ENCODE assay signal across 1 cellular context in genomic region chr4:126850286-126850685, GRCh38.
TF ChIP-seq lines count a peak whose summit lies in the region.

No MANE protein-coding gene starts in this region.

TF ChIP-seq in K562, 482 proteins besides CTCF, POLR2A, EP300 and RAD21 (continued from another document and continues in another):
- TF ChIP-seq, protein P1, sequence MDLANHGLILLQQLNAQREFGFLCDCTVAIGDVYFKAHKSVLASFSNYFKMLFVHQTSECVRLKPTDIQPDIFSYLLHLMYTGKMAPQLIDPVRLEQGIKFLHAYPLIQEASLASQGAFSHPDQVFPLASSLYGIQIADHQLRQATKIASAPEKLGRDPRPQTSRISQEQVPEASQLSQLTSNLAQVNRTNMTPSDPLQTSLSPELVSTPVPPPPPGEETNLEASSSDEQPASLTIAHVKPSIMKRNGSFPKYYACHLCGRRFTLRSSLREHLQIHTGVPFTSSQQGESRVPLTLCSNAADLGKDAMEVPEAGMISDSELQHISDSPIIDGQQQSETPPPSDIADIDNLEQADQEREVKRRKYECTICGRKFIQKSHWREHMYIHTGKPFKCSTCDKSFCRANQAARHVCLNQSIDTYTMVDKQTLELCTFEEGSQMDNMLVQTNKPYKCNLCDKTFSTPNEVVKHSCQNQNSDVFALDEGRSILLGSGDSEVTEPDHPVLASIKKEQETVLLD (IDR thresholded peaks at IDR 0.05), result peak; percentile 69; the same call in 1 of the 2 replicates
- TF ChIP-seq SMARCE1 (IDR thresholded peaks at IDR 0.05) (peak; percentile 99), CTBP1 (IDR thresholded peaks at IDR 0.05; ENCODE audit: borderline replicate concordance) (peak; percentile 98), TOE1 (IDR thresholded peaks at IDR 0.05; ENCODE audit: borderline replicate concordance) (peak; percentile 58; the same call in 1 of the 2 replicates), TOE1 (CRISPR knock-in tag; IDR thresholded peaks at IDR 0.05; ENCODE audit: borderline replicate concordance, low read depth) (no peak), ZNF175 (CRISPR knock-in tag; IDR thresholded peaks at IDR 0.05; ENCODE audit: low read depth) (peak; percentile 33; the same call in 1 of the 2 replicates), HDAC3 (IDR thresholded peaks at IDR 0.05; ENCODE audit: borderline replicate concordance, partially characterized antibody) (peak; percentile 72), ARNT (IDR thresholded peaks at IDR 0.05) (peak; percentile 83 to 92), MCM5 (IDR thresholded peaks at IDR 0.05; ENCODE audit: low read depth) (no peak), ETV6 (IDR thresholded peaks at IDR 0.05; ENCODE audit: borderline replicate concordance in 1 of 2, low read depth in 2 of 2, low read length in 1 of 2) (peak in 1 of 2 experiments; percentile 72; a peak in 2 of 4 replicates), ETV6 (CRISPR knock-in tag; IDR thresholded peaks at IDR 0.05; ENCODE audit: borderline replicate concordance) (no peak), ZBTB34 (CRISPR knock-in tag; IDR thresholded peaks at IDR 0.05) (peak; percentile 53; the same call in 1 of the 2 replicates), SMAD3 (CRISPR knock-in tag; conservative IDR thresholded peaks at IDR 0.05) (0 out of 2 replicates have a peak, but pooled peaks have one; percentile 59), CBFA2T3 (IDR thresholded peaks at IDR 0.05) (peak; percentile 95), CREM (IDR thresholded peaks at IDR 0.05; ENCODE audit: low read depth) (peak; percentile 79), RUNX1 (IDR thresholded peaks at IDR 0.05; ENCODE audit: low read depth) (peak; percentile 94; the same call in 1 of the 2 replicates), POLR2G (IDR thresholded peaks at IDR 0.05; ENCODE audit: low read depth, low read length) (no peak), DMBX1 (CRISPR knock-in tag; IDR thresholded peaks at IDR 0.05; ENCODE audit: borderline replicate concordance) (no peak), SMARCC2 (IDR thresholded peaks at IDR 0.05; ENCODE audit: low read depth) (peak; percentile 98), ETV1 (tag; conservative IDR thresholded peaks at IDR 0.05; ENCODE audit: low read depth) (peak; percentile 97), MECOM (CRISPR knock-in tag; IDR thresholded peaks at IDR 0.05) (peak; percentile 70; the same call in 1 of the 2 replicates), NBN (IDR thresholded peaks at IDR 0.05; ENCODE audit: low read depth) (peak; percentile 90), E2F6 (IDR thresholded peaks at IDR 0.05; ENCODE audit: borderline replicate concordance in 1 of 2, extremely low read depth in 1 of 2, insufficient read depth in 1 of 2, insufficient read length in 1 of 2, low read depth in 1 of 2, low read length in 1 of 2, poor library complexity in 1 of 2, severe bottlenecking in 1 of 2) (peak in 1 of 2 experiments; percentile 30), ZNF592 (IDR thresholded peaks at IDR 0.05) (peak; percentile 72), NFATC3 (IDR thresholded peaks at IDR 0.05) (0 out of 2 replicates have a peak, but pooled peaks have one; percentile 14), ZNF639 (CRISPR knock-in tag; conservative IDR thresholded peaks at IDR 0.05 in 1 of 2, IDR thresholded peaks at IDR 0.05 in 1 of 2) (peak in 1 of 2 experiments; percentile 52; a peak in 1 of 4 replicates), FOXM1 (IDR thresholded peaks at IDR 0.05; ENCODE audit: low read depth) (peak; percentile 62), FOXM1 (CRISPR knock-in tag; IDR thresholded peaks at IDR 0.05; ENCODE audit: low read depth) (no peak), RBM25 (IDR thresholded peaks at IDR 0.05; ENCODE audit: low read depth, low read length, severe bottlenecking) (no peak), KDM5B (IDR thresholded peaks at IDR 0.05; ENCODE audit: insufficient replicate concordance, low read depth, low read length) (no peak), MYC (IDR thresholded peaks at IDR 0.05; ENCODE audit: low read depth, low read length) (peak; percentile 58; the same call in 1 of the 2 replicates), MYC (CRISPR knock-in tag; IDR thresholded peaks at IDR 0.05; ENCODE audit: borderline replicate concordance, low read depth) (no peak), BACH1 (tag; IDR thresholded peaks at IDR 0.05) (peak; percentile 40; the same call in 1 of the 2 replicates), SOX6 (IDR thresholded peaks at IDR 0.05) (peak; percentile 86), FOXK2 (conservative IDR thresholded peaks at IDR 0.05 in 1 of 2, IDR thresholded peaks at IDR 0.05 in 1 of 2; ENCODE audit: low read depth in 2 of 2) (0 out of 4 replicates have a peak, but pooled peaks of 1 of the 2 experiments have one; percentile 17), MAFG (tag; conservative IDR thresholded peaks at IDR 0.05) (peak; percentile 89), CXXC5 (CRISPR knock-in tag; IDR thresholded peaks at IDR 0.05) (peak; percentile 41; the same call in 1 of the 2 replicates)
- TF ChIP-seq, protein P2, sequence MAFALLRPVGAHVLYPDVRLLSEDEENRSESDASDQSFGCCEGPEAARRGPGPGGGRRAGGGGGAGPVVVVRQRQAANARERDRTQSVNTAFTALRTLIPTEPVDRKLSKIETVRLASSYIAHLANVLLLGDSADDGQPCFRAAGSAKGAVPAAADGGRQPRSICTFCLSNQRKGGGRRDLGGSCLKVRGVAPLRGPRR (CRISPR knock-in tag; IDR thresholded peaks at IDR 0.05), result no peak
- TF ChIP-seq, protein P3, sequence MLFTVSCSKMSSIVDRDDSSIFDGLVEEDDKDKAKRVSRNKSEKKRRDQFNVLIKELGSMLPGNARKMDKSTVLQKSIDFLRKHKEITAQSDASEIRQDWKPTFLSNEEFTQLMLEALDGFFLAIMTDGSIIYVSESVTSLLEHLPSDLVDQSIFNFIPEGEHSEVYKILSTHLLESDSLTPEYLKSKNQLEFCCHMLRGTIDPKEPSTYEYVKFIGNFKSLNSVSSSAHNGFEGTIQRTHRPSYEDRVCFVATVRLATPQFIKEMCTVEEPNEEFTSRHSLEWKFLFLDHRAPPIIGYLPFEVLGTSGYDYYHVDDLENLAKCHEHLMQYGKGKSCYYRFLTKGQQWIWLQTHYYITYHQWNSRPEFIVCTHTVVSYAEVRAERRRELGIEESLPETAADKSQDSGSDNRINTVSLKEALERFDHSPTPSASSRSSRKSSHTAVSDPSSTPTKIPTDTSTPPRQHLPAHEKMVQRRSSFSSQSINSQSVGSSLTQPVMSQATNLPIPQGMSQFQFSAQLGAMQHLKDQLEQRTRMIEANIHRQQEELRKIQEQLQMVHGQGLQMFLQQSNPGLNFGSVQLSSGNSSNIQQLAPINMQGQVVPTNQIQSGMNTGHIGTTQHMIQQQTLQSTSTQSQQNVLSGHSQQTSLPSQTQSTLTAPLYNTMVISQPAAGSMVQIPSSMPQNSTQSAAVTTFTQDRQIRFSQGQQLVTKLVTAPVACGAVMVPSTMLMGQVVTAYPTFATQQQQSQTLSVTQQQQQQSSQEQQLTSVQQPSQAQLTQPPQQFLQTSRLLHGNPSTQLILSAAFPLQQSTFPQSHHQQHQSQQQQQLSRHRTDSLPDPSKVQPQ (CRISPR knock-in tag; IDR thresholded peaks at IDR 0.05; ENCODE audit: borderline replicate concordance), result no peak
- TF ChIP-seq, protein P4, sequence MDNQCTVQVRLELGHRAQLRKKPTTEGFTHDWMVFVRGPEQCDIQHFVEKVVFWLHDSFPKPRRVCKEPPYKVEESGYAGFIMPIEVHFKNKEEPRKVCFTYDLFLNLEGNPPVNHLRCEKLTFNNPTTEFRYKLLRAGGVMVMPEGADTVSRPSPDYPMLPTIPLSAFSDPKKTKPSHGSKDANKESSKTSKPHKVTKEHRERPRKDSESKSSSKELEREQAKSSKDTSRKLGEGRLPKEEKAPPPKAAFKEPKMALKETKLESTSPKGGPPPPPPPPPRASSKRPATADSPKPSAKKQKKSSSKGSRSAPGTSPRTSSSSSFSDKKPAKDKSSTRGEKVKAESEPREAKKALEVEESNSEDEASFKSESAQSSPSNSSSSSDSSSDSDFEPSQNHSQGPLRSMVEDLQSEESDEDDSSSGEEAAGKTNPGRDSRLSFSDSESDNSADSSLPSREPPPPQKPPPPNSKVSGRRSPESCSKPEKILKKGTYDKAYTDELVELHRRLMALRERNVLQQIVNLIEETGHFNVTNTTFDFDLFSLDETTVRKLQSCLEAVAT (IDR thresholded peaks at IDR 0.05), result peak in 1 of 2 experiments; percentile 96; a peak in 2 of 4 replicates
- TF ChIP-seq, protein P5, sequence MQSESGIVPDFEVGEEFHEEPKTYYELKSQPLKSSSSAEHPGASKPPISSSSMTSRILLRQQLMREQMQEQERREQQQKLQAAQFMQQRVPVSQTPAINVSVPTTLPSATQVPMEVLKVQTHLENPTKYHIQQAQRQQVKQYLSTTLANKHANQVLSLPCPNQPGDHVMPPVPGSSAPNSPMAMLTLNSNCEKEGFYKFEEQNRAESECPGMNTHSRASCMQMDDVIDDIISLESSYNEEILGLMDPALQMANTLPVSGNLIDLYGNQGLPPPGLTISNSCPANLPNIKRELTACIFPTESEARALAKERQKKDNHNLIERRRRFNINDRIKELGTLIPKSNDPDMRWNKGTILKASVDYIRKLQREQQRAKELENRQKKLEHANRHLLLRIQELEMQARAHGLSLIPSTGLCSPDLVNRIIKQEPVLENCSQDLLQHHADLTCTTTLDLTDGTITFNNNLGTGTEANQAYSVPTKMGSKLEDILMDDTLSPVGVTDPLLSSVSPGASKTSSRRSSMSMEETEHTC (IDR thresholded peaks at IDR 0.05), result peak; percentile 86
- TF ChIP-seq, protein P6, sequence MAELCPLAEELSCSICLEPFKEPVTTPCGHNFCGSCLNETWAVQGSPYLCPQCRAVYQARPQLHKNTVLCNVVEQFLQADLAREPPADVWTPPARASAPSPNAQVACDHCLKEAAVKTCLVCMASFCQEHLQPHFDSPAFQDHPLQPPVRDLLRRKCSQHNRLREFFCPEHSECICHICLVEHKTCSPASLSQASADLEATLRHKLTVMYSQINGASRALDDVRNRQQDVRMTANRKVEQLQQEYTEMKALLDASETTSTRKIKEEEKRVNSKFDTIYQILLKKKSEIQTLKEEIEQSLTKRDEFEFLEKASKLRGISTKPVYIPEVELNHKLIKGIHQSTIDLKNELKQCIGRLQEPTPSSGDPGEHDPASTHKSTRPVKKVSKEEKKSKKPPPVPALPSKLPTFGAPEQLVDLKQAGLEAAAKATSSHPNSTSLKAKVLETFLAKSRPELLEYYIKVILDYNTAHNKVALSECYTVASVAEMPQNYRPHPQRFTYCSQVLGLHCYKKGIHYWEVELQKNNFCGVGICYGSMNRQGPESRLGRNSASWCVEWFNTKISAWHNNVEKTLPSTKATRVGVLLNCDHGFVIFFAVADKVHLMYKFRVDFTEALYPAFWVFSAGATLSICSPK (IDR thresholded peaks at IDR 0.05; ENCODE audit: borderline replicate concordance), result no peak
- TF ChIP-seq, protein P7, sequence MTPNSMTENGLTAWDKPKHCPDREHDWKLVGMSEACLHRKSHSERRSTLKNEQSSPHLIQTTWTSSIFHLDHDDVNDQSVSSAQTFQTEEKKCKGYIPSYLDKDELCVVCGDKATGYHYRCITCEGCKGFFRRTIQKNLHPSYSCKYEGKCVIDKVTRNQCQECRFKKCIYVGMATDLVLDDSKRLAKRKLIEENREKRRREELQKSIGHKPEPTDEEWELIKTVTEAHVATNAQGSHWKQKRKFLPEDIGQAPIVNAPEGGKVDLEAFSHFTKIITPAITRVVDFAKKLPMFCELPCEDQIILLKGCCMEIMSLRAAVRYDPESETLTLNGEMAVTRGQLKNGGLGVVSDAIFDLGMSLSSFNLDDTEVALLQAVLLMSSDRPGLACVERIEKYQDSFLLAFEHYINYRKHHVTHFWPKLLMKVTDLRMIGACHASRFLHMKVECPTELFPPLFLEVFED (CRISPR knock-in tag; conservative IDR thresholded peaks at IDR 0.05), result peak; percentile 88; the same call in 1 of the 2 replicates
